8 cellular contexts compared by ENCODE assay signal in genomic region chr2:224038830-224039079, GRCh38. TPM values are rescaled to one million over a fixed set of nuclear protein-coding genes. Genes with fewer than 3 reads are reported as not detected.
DNase-seq lines count a peak whose midpoint lies in the region; ATAC-seq and TF ChIP-seq lines count a peak whose summit lies in the region.

No MANE protein-coding gene starts in this region.

- no peaks in the 10 kb centered on the region for H3K27me3 ChIP-seq in right lobe of liver

- no peak overlapping the region for H3K27ac ChIP-seq in right lobe of liver

- DNase-seq in activated CD8-positive, alpha-beta T cell treated with anti-CD3 and anti-CD28 coated beads, Interleukin-2, amount 10 ng/mL, durations not matched to agents 7 days and 5 days, result no peak
- DNase-seq in right lobe of liver (no peak), T1000 (lab: John Stamatoyannopoulos, UW) (no peak), mucosa of gallbladder (ENCODE audit: low spot score) (no peak)
- no peak for DNase-seq in activated T-helper 2 cell treated with anti-CD3 and anti-CD28 coated beads, Interferon-gamma antibody, Interleukin-2, Interleukin-4, amounts not matched to agents 10 μg/mL and 5 μg/mL and 100 μg/mL, durations not matched to agents 14 hours and 24 hours and 36 hours (ENCODE audit: low spot score)

- no peak overlapping the region for H3K4me3 Mint-ChIP-seq in activated CD8-positive, alpha-beta T cell treated with anti-CD3 and anti-CD28 coated beads, Interleukin-2, amount 10 ng/mL, durations not matched to agents 7 days and 5 days
- no peak overlapping the region for H3K4me3 Mint-ChIP-seq in activated T-helper 2 cell treated with anti-CD3 and anti-CD28 coated beads, Interferon-gamma antibody, Interleukin-2, Interleukin-4, amounts not matched to agents 10 μg/mL and 5 μg/mL and 100 μg/mL, durations not matched to agents 14 hours and 24 hours and 36 hours (ENCODE audit: low read depth)

- peaks cover 2% of the 10 kb centered on the region for H3K36me3 Mint-ChIP-seq in activated CD8-positive, alpha-beta T cell treated with anti-CD3 and anti-CD28 coated beads, Interleukin-2, amount 10 ng/mL, durations not matched to agents 7 days and 5 days (ENCODE audit: low read depth)
- peaks cover 7% of the 10 kb centered on the region for H3K36me3 Mint-ChIP-seq in activated T-helper 2 cell treated with anti-CD3 and anti-CD28 coated beads, Interferon-gamma antibody, Interleukin-2, Interleukin-4, amounts not matched to agents 10 μg/mL and 5 μg/mL and 100 μg/mL, durations not matched to agents 14 hours and 24 hours and 36 hours (ENCODE audit: low read depth)

- H3K4me1 ChIP-seq in right lobe of liver, result peaks cover 0 to 16% (median under 1%) of the 10 kb centered on the region in 4 donors

- 0% methylated on average over 6 of the region's 35 CpGs for WGBS in right lobe of liver (ENCODE audit: insufficient coverage, low coverage, low lambda C conversion rate, missing lambda C conversion rate)

- H3K36me3 ChIP-seq in right lobe of liver, result no peaks in the 10 kb centered on the region

- H3K4me3 ChIP-seq in GM08714 (ENCODE audit: low read length) (peak overlapping the region; percentile 63), right lobe of liver (peak overlapping the region; percentile 44 to 55 (median 49))

- H3K27ac Mint-ChIP-seq in activated CD8-positive, alpha-beta T cell treated with anti-CD3 and anti-CD28 coated beads, Interleukin-2, amount 10 ng/mL, durations not matched to agents 7 days and 5 days, result no peak overlapping the region
- H3K27ac Mint-ChIP-seq in activated T-helper 2 cell treated with anti-CD3 and anti-CD28 coated beads, Interferon-gamma antibody, Interleukin-2, Interleukin-4, amounts not matched to agents 10 μg/mL and 5 μg/mL and 100 μg/mL, durations not matched to agents 14 hours and 24 hours and 36 hours, result no peak overlapping the region

- peaks cover 32% of the 10 kb centered on the region for H3K4me1 Mint-ChIP-seq in activated CD8-positive, alpha-beta T cell treated with anti-CD3 and anti-CD28 coated beads, Interleukin-2, amount 10 ng/mL, durations not matched to agents 7 days and 5 days (ENCODE audit: low read depth)
- H3K4me1 Mint-ChIP-seq in activated T-helper 2 cell treated with anti-CD3 and anti-CD28 coated beads, Interferon-gamma antibody, Interleukin-2, Interleukin-4, amounts not matched to agents 10 μg/mL and 5 μg/mL and 100 μg/mL, durations not matched to agents 14 hours and 24 hours and 36 hours (ENCODE audit: low read depth), result peaks cover 26% of the 10 kb centered on the region

- H3K27me3 Mint-ChIP-seq in activated CD8-positive, alpha-beta T cell treated with anti-CD3 and anti-CD28 coated beads, Interleukin-2, amount 10 ng/mL, durations not matched to agents 7 days and 5 days (ENCODE audit: low read depth), result peaks cover 38% of the 10 kb centered on the region
- peaks cover 48% of the 10 kb centered on the region for H3K27me3 Mint-ChIP-seq in activated T-helper 2 cell treated with anti-CD3 and anti-CD28 coated beads, Interferon-gamma antibody, Interleukin-2, Interleukin-4, amounts not matched to agents 10 μg/mL and 5 μg/mL and 100 μg/mL, durations not matched to agents 14 hours and 24 hours and 36 hours (ENCODE audit: low read depth)

- TF ChIP-seq POLR2A in right lobe of liver (IDR thresholded peaks at IDR 0.05), result no peak

- intact Hi-C loops in right lobe of liver (cut with DNase I), result no loop called here
- intact Hi-C loops in activated T-helper 2 cell treated with anti-CD3 and anti-CD28 coated beads, Interferon-gamma antibody, Interleukin-2, Interleukin-4, amounts not matched to agents 10 μg/mL and 5 μg/mL and 100 μg/mL, durations not matched to agents 14 hours and 24 hours and 36 hours (cut with micrococcal nuclease), result loop anchor here (1.0 to 10.0 kb wide), 3 partner anchors 12 to 546 kb away; partner anchors contain the start of gene CUL3

- TF ChIP-seq CTCF in right lobe of liver (IDR thresholded peaks at IDR 0.05), result no peak

- POLR2A ChIA-PET in activated CD8-positive, alpha-beta T cell treated with anti-CD3 and anti-CD28 coated beads, Interleukin-2, amount 10 ng/mL, durations not matched to agents 7 days and 5 days (lab: Charles Lee), result no interaction called here

- peak; percentile 22 for ATAC-seq in HG02678 (IDR thresholded peaks at IDR 0.05; ENCODE audit: unreplicated experiment)
- ATAC-seq in activated CD8-positive, alpha-beta T cell treated with anti-CD3 and anti-CD28 coated beads, Interleukin-2, amount 10 ng/mL, durations not matched to agents 7 days and 5 days, result peak; percentile 48
- peak in 2 of 4 donors; percentile 42 to 46 for ATAC-seq in right lobe of liver
- ATAC-seq in GM18909 (IDR thresholded peaks at IDR 0.05; ENCODE audit: poor library complexity, unreplicated experiment), result no peak

- CTCF ChIA-PET in activated CD8-positive, alpha-beta T cell treated with anti-CD3 and anti-CD28 coated beads, Interleukin-2, amount 10 ng/mL, durations not matched to agents 7 days and 5 days (lab: Charles Lee), result interaction anchor here (0.9 to 5.2 kb wide), 3 partner anchors 25 to 68 kb away, joined by 3 to 34 read pairs (median 3); no protein-coding TSS in a partner anchor

- no peaks in the 10 kb centered on the region for H3K9me3 ChIP-seq in right lobe of liver

- no peaks in the 10 kb centered on the region for H3K9me3 Mint-ChIP-seq in activated CD8-positive, alpha-beta T cell treated with anti-CD3 and anti-CD28 coated beads, Interleukin-2, amount 10 ng/mL, durations not matched to agents 7 days and 5 days (ENCODE audit: insufficient read depth)
- no peaks in the 10 kb centered on the region for H3K9me3 Mint-ChIP-seq in activated T-helper 2 cell treated with anti-CD3 and anti-CD28 coated beads, Interferon-gamma antibody, Interleukin-2, Interleukin-4, amounts not matched to agents 10 μg/mL and 5 μg/mL and 100 μg/mL, durations not matched to agents 14 hours and 24 hours and 36 hours

RNA-seq across cellular contexts. Expression of gene SERPINE2, which starts 0.3 kb away (rescaled TPM):
- total RNA-seq in activated CD8-positive, alpha-beta T cell treated with anti-CD3 and anti-CD28 coated beads, Interleukin-2, amount 10 ng/mL, durations not matched to agents 7 days and 5 days, result 10 to 100 TPM; 22.2 to 22.5 TPM
- total RNA-seq in right lobe of liver (1 to 10 TPM; 1.2 to 5.1 (median 2.1) TPM), mucosa of gallbladder (32.5 TPM)
- total RNA-seq in activated T-helper 2 cell treated with anti-CD3 and anti-CD28 coated beads, Interferon-gamma antibody, Interleukin-2, Interleukin-4, amounts not matched to agents 10 μg/mL and 5 μg/mL and 100 μg/mL, durations not matched to agents 14 hours and 24 hours and 36 hours, result 18.3 and 19.2 TPM in 2 replicates
